11 cellular contexts compared by ENCODE assay signal in genomic region chr1:27668121-27668807, GRCh38. TPM values are rescaled to one million over a fixed set of nuclear protein-coding genes. Genes with fewer than 3 reads are reported as not detected.
"Had no signal": no experiment of that assay in that cellular context is flagged by ENCODE, and none has a peak within 500 bp of the region (broad histone marks: within the 10 kb centered on the region; RNA-seq: fewer than 3 reads in every experiment).

No MANE protein-coding gene starts in this region.

- H3K27me3 Mint-ChIP-seq: activated naive CD8-positive, alpha-beta T cell treated with anti-CD3 and anti-CD28 coated beads, Interleukin-2, amount 50 U/mL, for 24 hours; naive B cell had no signal

- H3K4me3 Mint-ChIP-seq: WTC11 had no signal

- H3K27ac ChIP-seq: neutrophil had no signal

- H3K36me3 Mint-ChIP-seq: WTC11 had no signal

- H3K4me1 ChIP-seq: breast epithelium had no signal

- H3K27me3 ChIP-seq: breast epithelium, gastroesophageal sphincter, heart right ventricle, neutrophil, tibial artery, vagina had no signal

- H3K9me3 Mint-ChIP-seq: activated naive CD8-positive, alpha-beta T cell treated with anti-CD3 and anti-CD28 coated beads, Interleukin-2, amount 50 U/mL, for 24 hours; activated T-cell treated with anti-CD3 and anti-CD28 coated beads, Interleukin-2, amount 50 U/mL, for 4 hours; naive B cell; WTC11 had no signal

- H3K27ac Mint-ChIP-seq: WTC11 had no signal

- H3K9me3 ChIP-seq: breast epithelium, gastroesophageal sphincter, heart right ventricle, neutrophil, tibial artery, vagina had no signal

- H3K36me3 ChIP-seq: breast epithelium, vagina had no signal

RNA-seq across cellular contexts. Expression of gene FGR, which starts 33.3 kb away (rescaled TPM):
- total RNA-seq: chondrocyte had no signal
